8 cellular contexts compared by ENCODE assay signal in the genomic region with DNA sequence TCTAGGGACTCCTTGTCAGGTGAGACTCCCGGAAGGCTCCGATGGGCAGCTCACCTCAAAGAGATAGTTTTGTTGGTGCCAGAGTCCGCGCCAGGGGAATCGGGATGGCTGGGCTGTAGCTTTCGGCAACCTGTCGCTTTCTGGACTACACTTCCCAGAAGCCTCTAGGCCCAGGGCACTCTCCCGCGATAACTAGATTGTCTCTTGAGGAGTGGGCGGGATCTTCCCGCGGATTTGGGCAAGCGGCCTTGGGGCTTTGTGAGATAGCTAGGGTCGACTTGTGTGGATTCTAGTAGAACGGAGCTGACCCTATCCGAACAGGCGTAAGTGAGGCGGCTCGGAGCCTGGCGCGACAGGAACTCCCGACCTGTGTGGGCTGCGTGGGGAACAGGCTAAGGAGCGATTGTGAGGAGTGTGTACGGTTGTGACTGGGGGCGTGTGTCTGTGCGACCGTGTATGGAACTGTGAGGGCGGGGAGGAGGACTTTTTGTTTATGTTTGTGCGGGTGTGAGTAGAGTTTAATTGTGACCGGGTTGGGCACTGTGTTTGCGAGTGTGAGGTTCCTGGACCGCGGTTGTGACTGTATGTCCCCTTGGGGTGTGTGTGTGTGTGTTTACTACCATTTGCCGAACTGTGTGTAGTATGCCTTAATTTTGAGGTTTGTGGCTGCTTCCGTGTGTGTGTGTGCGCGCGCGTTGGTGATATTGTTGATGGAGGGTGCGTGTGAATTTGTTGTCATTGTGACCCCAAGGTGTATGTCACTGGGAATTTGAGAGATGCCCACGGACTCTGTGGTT. TPM values are rescaled to one million over a fixed set of nuclear protein-coding genes. Genes with fewer than 3 reads are reported as not detected.
DNase-seq lines count a peak whose midpoint lies in the region; ATAC-seq and TF ChIP-seq lines count a peak whose summit lies in the region.

A gene (plus strand): TSS at position 231 of the 797 bp plus-strand sequence. CDS start 25,955 bp downstream, outside the sequence.

- H3K27me3 ChIP-seq in kidney epithelial cell (ENCODE audit: control insufficient read depth, insufficient read depth, low read length): no peaks in the 10 kb centered on the region

- H3K4me3 ChIP-seq in choroid plexus epithelial cell (ENCODE audit: low read depth, low read length) (peak within 1 kb of the TSS; percentile 99), kidney epithelial cell (ENCODE audit: low read depth, low read length) (peak within 1 kb of the TSS; percentile 95)

- DNase-seq in AG08395 (ENCODE audit: low spot score) (peak; percentile 92), NCI-H446 (lab: John Stamatoyannopoulos, UW) (peak; percentile 83 to 92), choroid plexus epithelial cell (ENCODE audit: low read depth) (peak; percentile 96), kidney epithelial cell (ENCODE audit: low read depth) (peak; percentile 88)
- peak; percentile 59 to 67 for DNase-seq in activated CD4-positive, alpha-beta T cell treated with anti-CD3 and anti-CD28 coated beads for 24 hours (ENCODE audit: low read depth in 2 of 2)
- DNase-seq in stimulated activated CD4-positive, alpha-beta T cell treated with anti-CD3 and anti-CD28 coated beads, Interleukin-15, amount 100 ng/mL, for 1 hour (ENCODE audit: low read depth in 1 of 2, low spot score in 1 of 2): peak; percentile 61 to 69

- ATAC-seq in GM19023 (IDR thresholded peaks at IDR 0.05; ENCODE audit: unreplicated experiment) (peak; percentile 82), HG03196 (IDR thresholded peaks at IDR 0.05; ENCODE audit: unreplicated experiment) (peak; percentile 81)

- no peaks in the 10 kb centered on the region for H3K36me3 ChIP-seq in kidney epithelial cell (ENCODE audit: control insufficient read depth, insufficient read depth, low read length)

- TF ChIP-seq CTCF in choroid plexus epithelial cell (conservative IDR thresholded peaks at IDR 0.05; ENCODE audit: low read depth, low read length) (no peak), kidney epithelial cell (IDR thresholded peaks at IDR 0.05; ENCODE audit: insufficient read depth, low read length, poor library complexity, severe bottlenecking) (no peak)

RNA-seq across cellular contexts. Expression of the gene that starts here (rescaled TPM):
- total RNA-seq in kidney epithelial cell: 2.3 and 3.1 TPM in 2 replicates

Comparison
In these comparisons a context has a peak if more than half of its experiments do, and no peak if none do; other contexts are left out.
1. Peak in every context shown above with its lines: DNase-seq, ATAC-seq and H3K4me3 ChIP-seq.